In genomic region chr15:84604804-84605203, GRCh38 we compare ENCODE assay signal across 12 cellular contexts. TPM values are rescaled to one million over a fixed set of nuclear protein-coding genes. Genes with fewer than 3 reads are reported as not detected.
DNase-seq lines count a peak whose midpoint lies in the region; ATAC-seq and TF ChIP-seq lines count a peak whose summit lies in the region.
"Had no signal": no experiment of that assay in that cellular context is flagged by ENCODE, and none has a peak within 500 bp of the region (broad histone marks: within the 10 kb centered on the region; RNA-seq: fewer than 3 reads in every experiment).

No MANE protein-coding gene starts in this region.

- H3K27me3 Mint-ChIP-seq in endothelial cell (ENCODE audit: unreplicated experiment): peaks cover 8% of the 10 kb centered on the region

- DNase-seq in GM13976 (ENCODE audit: low spot score) (peak; percentile 50), endothelial cell (ENCODE audit: low spot score) (no peak), ureter (ENCODE audit: low spot score) (no peak), UCSD-AML1 (lab: John Stamatoyannopoulos, UW; ENCODE audit: unreplicated experiment) (no peak)
- peak; percentile 15 to 37 for DNase-seq in activated CD4-positive, alpha-beta T cell treated with anti-CD3 and anti-CD28 coated beads, Interleukin-2, amount 50 U/mL, for 4 hours
- DNase-seq in stimulated activated CD4-positive, alpha-beta T cell treated with anti-CD3 and anti-CD28 coated beads, Interleukin-4, amount 100 ng/mL, for 48 hours (ENCODE audit: low read depth in 2 of 2): peak; percentile 22 to 67
- DNase-seq: GF-D8, Kasumi-1, NCI-H748 treated with DMSO at 0.1 percent for 48 hours, T-helper 9 cell had no signal

- peaks cover 34% of the 10 kb centered on the region for H3K4me1 Mint-ChIP-seq in endothelial cell (ENCODE audit: unreplicated experiment)

- in situ Hi-C loops in GM13976 (cut with MboI; ENCODE audit: low sequenced_read_pairs, unreplicated experiment): loop anchor here (25.0 kb wide), 1 partner anchor 582 kb away; no protein-coding TSS in a partner anchor

- H3K9me3 Mint-ChIP-seq in endothelial cell (ENCODE audit: unreplicated experiment): no peaks in the 10 kb centered on the region

- ATAC-seq in HG03039 (IDR thresholded peaks at IDR 0.05; ENCODE audit: unreplicated experiment): no peak
- ATAC-seq in HG02798 (IDR thresholded peaks at IDR 0.05; ENCODE audit: poor library complexity, unreplicated experiment): no peak

- peak overlapping the region; percentile 8 for H3K4me3 Mint-ChIP-seq in endothelial cell (ENCODE audit: unreplicated experiment)

- H3K27ac Mint-ChIP-seq in endothelial cell (ENCODE audit: unreplicated experiment): peak overlapping the region; percentile 7

- TF ChIP-seq CTCF in GM13976 (IDR thresholded peaks at IDR 0.05; ENCODE audit: borderline replicate concordance, control extremely low read depth, extremely low read depth, insufficient read depth, missing control alignments): no peak
- TF ChIP-seq CTCF in endothelial cell (IDR thresholded peaks at IDR 0.05; ENCODE audit: unreplicated experiment): no peak

- peaks cover 51% of the 10 kb centered on the region for H3K36me3 Mint-ChIP-seq in endothelial cell (ENCODE audit: low read depth, unreplicated experiment)

RNA-seq across cellular contexts. Expression of gene ZSCAN2, which starts 4.0 kb away (rescaled TPM):
- 22.0 TPM for total RNA-seq in endothelial cell (ENCODE audit: unreplicated experiment)
- 9.0 TPM for total RNA-seq in ureter

RNA-seq across cellular contexts. Expression of gene WDR73, which starts 49.3 kb away (rescaled TPM):
- total RNA-seq in endothelial cell (ENCODE audit: unreplicated experiment) (29.5 TPM), ureter (48.2 TPM)

RNA-seq across cellular contexts. Expression of gene NMB, which starts 53.2 kb away (rescaled TPM):
- total RNA-seq in endothelial cell (ENCODE audit: unreplicated experiment) (14.3 TPM), ureter (9.1 TPM)

Comparison
In these comparisons a context has a peak if more than half of its experiments do, and no peak if none do; other contexts are left out.
1. DNase-seq: peak in GM13976 (single experiment), activated CD4-positive, alpha-beta T cell treated with anti-CD3 and anti-CD28 coated beads, Interleukin-2, amount 50 U/mL, for 4 hours (2 of 2) and stimulated activated CD4-positive, alpha-beta T cell treated with anti-CD3 and anti-CD28 coated beads, Interleukin-4, amount 100 ng/mL, for 48 hours (2 of 2); none in endothelial cell (single experiment), ureter (single experiment) and UCSD-AML1 (single experiment).